In genomic region chr11:93498099-93499040, GRCh38 we compare ENCODE assay signal across 15 cellular contexts. TPM values are rescaled to one million over a fixed set of nuclear protein-coding genes. Genes with fewer than 3 reads are reported as not detected.
A peak's percentile ranks its signal among the peaks of the same experiment; 100 is the strongest.
DNase-seq lines count a peak whose midpoint lies in the region; TF ChIP-seq lines count a peak whose summit lies in the region.
"Had no signal": no experiment of that assay in that cellular context is flagged by ENCODE, and none has a peak within 500 bp of the region (broad histone marks: within the 10 kb centered on the region; RNA-seq: fewer than 3 reads in every experiment).

No MANE protein-coding gene starts in this region.

- no peak for TF ChIP-seq CTCF in AG10803 (conservative IDR thresholded peaks at IDR 0.05; ENCODE audit: low read length)
- TF ChIP-seq CTCF in astrocyte of the spinal cord (IDR thresholded peaks at IDR 0.05; ENCODE audit: low read depth, low read length), result no peak
- no peak for TF ChIP-seq CTCF in esophagus muscularis mucosa (IDR thresholded peaks at IDR 0.05)

- H3K27me3 Mint-ChIP-seq in CD4-positive, alpha-beta memory T cell, result no peaks in the 10 kb centered on the region
- H3K27me3 Mint-ChIP-seq: activated T-cell treated with anti-CD3 and anti-CD28 coated beads, Interleukin-2, amount 50 U/mL, for 24 hours; brain had no signal

- in situ Hi-C loops in astrocyte of the spinal cord (cut with HindIII; ENCODE audit: low sequenced_read_pairs), result no loop called here

- no peaks in the 10 kb centered on the region for H3K9me3 ChIP-seq in esophagus muscularis mucosa
- H3K9me3 ChIP-seq in CD4-positive, alpha-beta memory T cell (ENCODE audit: control insufficient read depth in 1 of 2, low read length in 2 of 2), result no peaks in the 10 kb centered on the region
- H3K9me3 ChIP-seq: lower lobe of right lung, MG63, thoracic aorta had no signal

- peaks cover 19 to 32% of the 10 kb centered on the region in 2 donors for H3K36me3 Mint-ChIP-seq in CD4-positive, alpha-beta memory T cell

- no peak overlapping the region for H3K27ac ChIP-seq in esophagus muscularis mucosa (replicated peaks in 1 of 4)
- no peak overlapping the region for H3K27ac ChIP-seq in CD4-positive, alpha-beta memory T cell (ENCODE audit: low read depth, low read length)
- H3K27ac ChIP-seq: lower lobe of right lung, thoracic aorta had no signal

- H3K4me1 Mint-ChIP-seq in CD4-positive, alpha-beta memory T cell, result no peaks in the 10 kb centered on the region

- H3K4me3 ChIP-seq in AG10803 (ENCODE audit: low read length) (no peak overlapping the region), astrocyte of the spinal cord (ENCODE audit: low read depth, low read length) (no peak overlapping the region), esophagus muscularis mucosa (no peak overlapping the region)
- H3K4me3 ChIP-seq in CD4-positive, alpha-beta memory T cell (ENCODE audit: low read length in 2 of 2), result no peak overlapping the region
- H3K4me3 ChIP-seq: lower lobe of right lung, MG63, thoracic aorta had no signal

- CTCF ChIA-PET in CD4-positive, alpha-beta memory T cell (lab: Charles Lee; ENCODE audit: partially characterized antibody), result no interaction called here

- TF ChIP-seq EP300 in esophagus muscularis mucosa (IDR thresholded peaks at IDR 0.05), result no peak

- H3K4me1 ChIP-seq in esophagus muscularis mucosa, result no peaks in the 10 kb centered on the region
- no peaks in the 10 kb centered on the region for H3K4me1 ChIP-seq in CD4-positive, alpha-beta memory T cell (ENCODE audit: insufficient read depth, low read length)
- H3K4me1 ChIP-seq: lower lobe of right lung had no signal

- TF ChIP-seq POLR2A in esophagus muscularis mucosa (IDR thresholded peaks at IDR 0.05; ENCODE audit: low read depth), result no peak

- WGBS in esophagus muscularis mucosa, result 87% methylated on average over 15 of the region's 15 CpGs

- intact Hi-C loops in esophagus muscularis mucosa (cut with DNase I), result no loop called here
- intact Hi-C loops in CD4-positive, alpha-beta memory T cell (cut with micrococcal nuclease), result no loop called here

- H3K36me3 ChIP-seq in esophagus muscularis mucosa, result peaks cover 0 to 26% (median 10%) of the 10 kb centered on the region in 4 donors
- no peaks in the 10 kb centered on the region for H3K36me3 ChIP-seq in CD4-positive, alpha-beta memory T cell (ENCODE audit: insufficient read depth, low read length)
- H3K36me3 ChIP-seq: MG63, thoracic aorta had no signal

- H3K27ac Mint-ChIP-seq in CD4-positive, alpha-beta memory T cell, result peak overlapping the region in 2 of 7 donors; percentile 43 to 53
- H3K27ac Mint-ChIP-seq: activated T-cell treated with anti-CD3 and anti-CD28 coated beads, Interleukin-2, amount 50 U/mL, for 24 hours; brain had no signal

- no peak overlapping the region for H3K4me3 Mint-ChIP-seq in CD4-positive, alpha-beta memory T cell
- H3K4me3 Mint-ChIP-seq: activated T-cell treated with anti-CD3 and anti-CD28 coated beads, Interleukin-2, amount 50 U/mL, for 24 hours; brain had no signal

- peaks cover 0 to 1% (median 0%) of the 10 kb centered on the region in 8 donors for H3K9me3 Mint-ChIP-seq in CD4-positive, alpha-beta memory T cell
- H3K9me3 Mint-ChIP-seq: activated T-cell treated with anti-CD3 and anti-CD28 coated beads, Interleukin-2, amount 50 U/mL, for 24 hours had no signal

- POLR2A ChIA-PET in CD4-positive, alpha-beta memory T cell (lab: Charles Lee; ENCODE audit: partially characterized antibody), result no interaction called here

- no peaks in the 10 kb centered on the region for H3K27me3 ChIP-seq in esophagus muscularis mucosa
- H3K27me3 ChIP-seq in CD4-positive, alpha-beta memory T cell (ENCODE audit: insufficient read depth, low read length), result no peaks in the 10 kb centered on the region
- H3K27me3 ChIP-seq: MG63 had no signal

- DNase-seq in AG10803 (ENCODE audit: low read depth) (peak; percentile 47), HT1080 (ENCODE audit: low read depth) (peak; percentile 70), astrocyte of the spinal cord (ENCODE audit: low read depth, low spot score) (peak; percentile 55), kidney glomerular epithelial cell (lab: John Stamatoyannopoulos, UW) (peak; percentile 50), esophagus muscularis mucosa (ENCODE audit: extremely low spot score) (no peak), Kasumi-1 (lab: John Stamatoyannopoulos, UW) (no peak), anterior cingulate cortex (lab: John Stamatoyannopoulos, UW) (no peak)
- no peak for DNase-seq in CD4-positive, alpha-beta memory T cell
- DNase-seq: activated T-cell treated with anti-CD3 and anti-CD28 coated beads, Interleukin-2, amount 50 U/mL, for 24 hours; GF-D8; lower lobe of right lung; MG63; SHP77 had no signal

RNA-seq across cellular contexts. Expression of gene SMCO4, which starts 44.8 kb away (rescaled TPM):
- total RNA-seq in HT1080 (2014; rRNA removed; shearing (Covaris generic)), result 18.8 and 42.6 TPM in 2 replicates
- 18.9 and 19.3 TPM in 2 replicates for polyA plus RNA-seq in HT1080 (2015; cell fraction: cytosol; rRNA removed)
- 5.2 and 8.6 TPM in 2 replicates for polyA plus RNA-seq in HT1080 (2015; cell fraction: nucleus; rRNA removed)
- total RNA-seq in esophagus muscularis mucosa, result 10 to 100 TPM in 2 of 4 donors, 1 to 10 TPM in 2; 6.2 to 18.6 (median 10.3) TPM
- 10 to 100 TPM; 14.5 to 14.7 TPM for total RNA-seq in CD4-positive, alpha-beta memory T cell
- polyA plus RNA-seq in CD4-positive, alpha-beta memory T cell, result 10 to 100 TPM; 13.1 to 16.2 TPM

Comparison
In these comparisons a context has a peak if more than half of its experiments do, and no peak if none do; other contexts are left out.
1. DNase-seq: peak in AG10803 (single experiment), HT1080 (single experiment), astrocyte of the spinal cord (single experiment) and kidney glomerular epithelial cell (single experiment); none in esophagus muscularis mucosa (single experiment), CD4-positive, alpha-beta memory T cell (0 of 5), Kasumi-1 (0 of 2) and anterior cingulate cortex (0 of 58).